Comparison of ENCODE assay signal across 8 cellular contexts in genomic region chr5:132777209-132778069, GRCh38. TPM values are rescaled to one million over a fixed set of nuclear protein-coding genes. Genes with fewer than 3 reads are reported as not detected.
DNase-seq lines count a peak whose midpoint lies in the region; ATAC-seq and TF ChIP-seq lines count a peak whose summit lies in the region.

Gene SEPTIN8 (minus strand): TSS chr5:132777239. CDS start chr5:132777137, 102 bp downstream.

- H3K9me2 ChIP-seq in Loucy (replicated peaks; ENCODE audit: low read depth, low read length) = no peaks in the 10 kb centered on the region

- peak within 1 kb of the TSS; percentile 73 for H3K4me3 ChIP-seq in Loucy (ENCODE audit: low read length, poor library complexity, severe bottlenecking)
- H3K4me3 ChIP-seq in mesodermal cell (ENCODE audit: extremely low read depth, insufficient read depth, low read length, poor library complexity, severe bottlenecking) = peak within 1 kb of the TSS; percentile 68

- peak within 1 kb of the TSS; percentile 58 for H3K4me2 ChIP-seq in Loucy (ENCODE audit: low read depth, low read length, poor library complexity, severe bottlenecking)

- POLR2A ChIA-PET in activated CD8-positive, alpha-beta memory T cell treated with anti-CD3 and anti-CD28 coated beads for 36 hours (lab: Charles Lee) = interaction anchor here (0.6 to 0.9 kb wide), 3 partner anchors 17 to 289 kb away, joined by 3 to 5 read pairs (median 4); partner anchors contain the start of gene CCNI2

- no peaks in the 10 kb centered on the region for H3K9me3 Mint-ChIP-seq in endothelial cell (ENCODE audit: unreplicated experiment)

- peak within 1 kb of the TSS; percentile 80 for H3K4me3 Mint-ChIP-seq in endothelial cell (ENCODE audit: unreplicated experiment)

- H3K36me3 ChIP-seq in Loucy (ENCODE audit: insufficient read depth, low read length) (no peaks in the 10 kb centered on the region), mesodermal cell (ENCODE audit: control insufficient read depth, insufficient read depth, low read length) (no peaks in the 10 kb centered on the region)

- H3K27ac Mint-ChIP-seq in endothelial cell (ENCODE audit: unreplicated experiment) = no peak within 1 kb of the TSS

- ATAC-seq in GM21576 (IDR thresholded peaks at IDR 0.05; ENCODE audit: unreplicated experiment) (peak; percentile 61), HG02970 (IDR thresholded peaks at IDR 0.05; ENCODE audit: low FRiP score, unreplicated experiment) (no peak)

- H3K4me1 ChIP-seq in Loucy (ENCODE audit: insufficient read depth, low read length, poor library complexity, severe bottlenecking) (peaks cover 4% of the 10 kb centered on the region), mesodermal cell (ENCODE audit: control insufficient read depth, insufficient read depth, low read length, poor library complexity, severe bottlenecking) (peaks cover 16% of the 10 kb centered on the region)

- peak within 1 kb of the TSS; percentile 75; the same call in 1 of the 2 replicates for H2AFZ ChIP-seq in Loucy (ENCODE audit: low read length)

- H3K36me3 Mint-ChIP-seq in endothelial cell (ENCODE audit: low read depth, unreplicated experiment) = peaks cover 9% of the 10 kb centered on the region

- TF ChIP-seq CTCF in Loucy (conservative IDR thresholded peaks at IDR 0.05; ENCODE audit: low read length) (no peak), endothelial cell (IDR thresholded peaks at IDR 0.05; ENCODE audit: unreplicated experiment) (no peak)

- peak within 1 kb of the TSS; percentile 54 for H3K9ac ChIP-seq in Loucy (ENCODE audit: low read depth, low read length, poor library complexity, severe bottlenecking)

- no peaks in the 10 kb centered on the region for H3K79me2 ChIP-seq in Loucy (ENCODE audit: insufficient read depth, low read length)

- WGBS in mesodermal cell (ENCODE audit: insufficient coverage in 2 of 2), 2 experiments = 22 to 23% methylated on average over 61 to 65 of the region's 82 CpGs

- H3K4me1 Mint-ChIP-seq in endothelial cell (ENCODE audit: unreplicated experiment) = peaks cover 25% of the 10 kb centered on the region

- H3K27me3 ChIP-seq in Loucy (ENCODE audit: insufficient read depth, low read length, poor library complexity, severe bottlenecking) = no peaks in the 10 kb centered on the region

- H3K9me3 ChIP-seq in Loucy (ENCODE audit: insufficient read depth, low read depth, low read length) (no peaks in the 10 kb centered on the region), mesodermal cell (ENCODE audit: control insufficient read depth, low read length) (no peaks in the 10 kb centered on the region)

- H3K27ac ChIP-seq in mesodermal cell (ENCODE audit: low read depth, low read length, severe bottlenecking) = no peak within 1 kb of the TSS

- DNase-seq in EL (peak; percentile 60), endothelial cell (ENCODE audit: low spot score) (peak; percentile 49)
- DNase-seq in stimulated activated naive CD4-positive, alpha-beta T cell treated with Interleukin-2 at 50 U/mL for 16 hours (lab: John Stamatoyannopoulos, UW) = peak; percentile 13

- H4K20me1 ChIP-seq in Loucy (ENCODE audit: insufficient read depth, low read length, poor library complexity, severe bottlenecking) = no peaks in the 10 kb centered on the region

- CTCF ChIA-PET in activated CD8-positive, alpha-beta memory T cell treated with anti-CD3 and anti-CD28 coated beads for 36 hours (lab: Charles Lee) = no interaction called here

- H3F3A ChIP-seq in Loucy (ENCODE audit: low read depth) = no peaks in the 10 kb centered on the region

- peaks cover 12% of the 10 kb centered on the region for H3K27me3 Mint-ChIP-seq in endothelial cell (ENCODE audit: unreplicated experiment)

RNA-seq across cellular contexts. Expression of gene SEPTIN8, which starts in this region (rescaled TPM):
- 10 to 100 TPM; 32.5 TPM for total RNA-seq in activated CD8-positive, alpha-beta memory T cell treated with anti-CD3 and anti-CD28 coated beads for 36 hours
- total RNA-seq in endothelial cell (ENCODE audit: unreplicated experiment) = 22.8 TPM
- polyA plus RNA-seq in mesodermal cell (2013, experiment 1 of 2) = 63.5 TPM
- polyA plus RNA-seq in mesodermal cell (2013, experiment 2 of 2) = 58.2 TPM
